21 cellular contexts compared by ENCODE assay signal in genomic region chr6:169386431-169387057, GRCh38.
A peak's percentile ranks its signal among the peaks of the same experiment; 100 is the strongest.
DNase-seq lines count a peak whose midpoint lies in the region; ATAC-seq, FAIRE-seq and TF ChIP-seq lines count a peak whose summit lies in the region.
"Had no signal": no experiment of that assay in that cellular context is flagged by ENCODE, and none has a peak within 500 bp of the region (broad histone marks: within the 10 kb centered on the region; RNA-seq: fewer than 3 reads in every experiment).

No MANE protein-coding gene starts in this region.

- intact Hi-C loops in HepG2 (cut with micrococcal nuclease; ENCODE audit: unreplicated experiment) = no loop called here
- intact Hi-C loops in right lobe of liver (cut with DNase I) = no loop called here

- peaks cover 24% of the 10 kb centered on the region for H3K9me3 Mint-ChIP-seq in mesothelial cell of epicardium

- H3K4me3 Mint-ChIP-seq in mesothelial cell of epicardium = no peak overlapping the region
- H3K4me3 Mint-ChIP-seq: activated T-cell treated with anti-CD3 and anti-CD28 coated beads, Interleukin-2, amount 50 U/mL, for 72 hours; IgD-negative memory B cell; immature natural killer cell had no signal

- no peaks in the 10 kb centered on the region for H3K36me3 ChIP-seq in HepG2 (replicated peaks in 1 of 2; ENCODE audit: control insufficient read depth in 1 of 2, insufficient read depth in 2 of 2, low read length in 2 of 2)
- H3K36me3 ChIP-seq in right lobe of liver = no peaks in the 10 kb centered on the region
- H3K36me3 ChIP-seq: gastrocnemius medialis, tibial nerve had no signal

- DNase-seq in HepG2 (ENCODE audit: low spot score) (no peak), right lobe of liver (no peak), coronary artery (ENCODE audit: low spot score) (no peak), mesothelial cell of epicardium (ENCODE audit: low spot score in 2 of 2, unreplicated experiment in 2 of 2) (no peak)
- DNase-seq: activated CD4-positive, alpha-beta T cell treated with anti-CD3 and anti-CD28 coated beads, Interleukin-2, amount 50 U/mL, for 1 hour; activated T-cell treated with anti-CD3 and anti-CD28 coated beads, Interleukin-2, amount 50 U/mL, for 72 hours; amygdala; COR-L47; dermis blood vessel endothelial cell; gastrocnemius medialis; immature natural killer cell; mucosa of descending colon; psoas muscle; Right ventricle myocardium superior; T-helper 9 cell had no signal

- H3K79me2 ChIP-seq in HepG2 (ENCODE audit: insufficient read depth, low read length) = no peaks in the 10 kb centered on the region

- peaks cover 10% of the 10 kb centered on the region for H3K4me1 Mint-ChIP-seq in mesothelial cell of epicardium
- H3K4me1 Mint-ChIP-seq: IgD-negative memory B cell, immature natural killer cell had no signal

- H3K4me1 ChIP-seq in HepG2 (ENCODE audit: insufficient read depth, low read length) (no peaks in the 10 kb centered on the region), right lobe of liver (no peaks in the 10 kb centered on the region)
- H3K4me1 ChIP-seq: gastrocnemius medialis, psoas muscle had no signal

- H3K4me2 ChIP-seq in HepG2 (ENCODE audit: low read depth, low read length) = no peak overlapping the region

- peak; percentile 49 for ATAC-seq in HepG2
- no peak for ATAC-seq in right lobe of liver
- no peak for ATAC-seq in GM18873 (IDR thresholded peaks at IDR 0.05; ENCODE audit: low FRiP score, unreplicated experiment)
- no peak for ATAC-seq in GM21717 (IDR thresholded peaks at IDR 0.05; ENCODE audit: unreplicated experiment)
- no peak for ATAC-seq in HG03045 (IDR thresholded peaks at IDR 0.05; ENCODE audit: unreplicated experiment)
- no peak for ATAC-seq in GM19463 (IDR thresholded peaks at IDR 0.05; ENCODE audit: unreplicated experiment)
- ATAC-seq: activated T-cell treated with anti-CD3 and anti-CD28 coated beads, Interleukin-2, amount 50 U/mL, for 72 hours; gastrocnemius medialis; mucosa of descending colon; psoas muscle had no signal

- FAIRE-seq in HepG2 (lab: Jason Lieb, UNC) = no peak

- no TSS peak for BruUV-seq in HepG2 (replicated peaks; lab: Mats Ljungman, UMichigan)

- peak overlapping the region; percentile 35 for H3K27ac Mint-ChIP-seq in mesothelial cell of epicardium
- H3K27ac Mint-ChIP-seq: activated T-cell treated with anti-CD3 and anti-CD28 coated beads, Interleukin-2, amount 50 U/mL, for 72 hours; immature natural killer cell had no signal

- in situ Hi-C loops in HepG2 (cut with HindIII; ENCODE audit: extremely low pct_ligation_motif_present, low pct_unique_long_range_greater_than_20kb) = no loop called here

- TF ChIP-seq CTCF in HepG2 (CRISPR knock-in tag; IDR thresholded peaks at IDR 0.05) (no peak), right lobe of liver (IDR thresholded peaks at IDR 0.05) (no peak), coronary artery (IDR thresholded peaks at IDR 0.05) (no peak), mesothelial cell of epicardium (IDR thresholded peaks at IDR 0.05; ENCODE audit: unreplicated experiment) (no peak)

- H3K27me3 ChIP-seq in HepG2 (ENCODE audit: control insufficient read depth in 1 of 2, insufficient read depth in 2 of 2, low read length in 2 of 2) = peaks cover 2 to 35% of the 10 kb centered on the region in 2 experiments
- H3K27me3 ChIP-seq in right lobe of liver = no peaks in the 10 kb centered on the region
- H3K27me3 ChIP-seq: gastrocnemius medialis, tibial nerve had no signal

- no peaks in the 10 kb centered on the region for H4K20me1 ChIP-seq in HepG2 (ENCODE audit: insufficient read depth, low read length)

- H3K9me3 ChIP-seq in HepG2 (ENCODE audit: low read length) (no peaks in the 10 kb centered on the region), right lobe of liver (no peaks in the 10 kb centered on the region)
- H3K9me3 ChIP-seq: gastrocnemius medialis, mucosa of descending colon had no signal

- H3K27me3 Mint-ChIP-seq in mesothelial cell of epicardium (ENCODE audit: low read depth) = no peaks in the 10 kb centered on the region

- TF ChIP-seq RAD21 in HepG2 (CRISPR knock-in tag; IDR thresholded peaks at IDR 0.05) = no peak

- H3K27ac ChIP-seq in HepG2 (ENCODE audit: extremely low read length, insufficient read depth, low read length) = no peak overlapping the region
- H3K27ac ChIP-seq in right lobe of liver = no peak overlapping the region
- peak overlapping the region in 1 of 2 donors; percentile 57 for H3K27ac ChIP-seq in coronary artery
- H3K27ac ChIP-seq: gastrocnemius medialis, psoas muscle had no signal

- H3K4me3 ChIP-seq in HepG2 (replicated peaks in 1 of 3; ENCODE audit: insufficient read depth in 1 of 3, low read depth in 2 of 3, low read length in 3 of 3) (no peak overlapping the region), right lobe of liver (no peak overlapping the region), coronary artery (peak overlapping the region; percentile 50)
- H3K4me3 ChIP-seq: gastrocnemius medialis, mucosa of descending colon, psoas muscle, tibial nerve had no signal

- POLR2A ChIA-PET in HepG2 (lab: Yijun Ruan, JAX) = no interaction called here

- CTCF ChIA-PET in HepG2 (lab: Yijun Ruan, JAX; ENCODE audit: low intra/inter-chr PET ratio, low total read pairs) = no interaction called here

- H3K9ac ChIP-seq in HepG2 (ENCODE audit: insufficient read depth, low read depth, low read length) = no peak overlapping the region

- 21% methylated on average over 17 of the region's 20 CpGs for WGBS in HepG2 (ENCODE audit: low lambda C conversion rate)
- WGBS in right lobe of liver (ENCODE audit: insufficient coverage, low coverage, low lambda C conversion rate, missing lambda C conversion rate) = 48% methylated on average over 7 of the region's 20 CpGs

- TF ChIP-seq POLR2A in HepG2 (IDR thresholded peaks at IDR 0.05; ENCODE audit: insufficient read depth in 1 of 2, low read depth in 2 of 2, low read length in 2 of 2) (no peak), right lobe of liver (IDR thresholded peaks at IDR 0.05) (no peak)

- no peak overlapping the region for H2AFZ ChIP-seq in HepG2 (ENCODE audit: low read length)

- TF ChIP-seq EP300 in HepG2 (IDR thresholded peaks at IDR 0.05; ENCODE audit: low read depth in 2 of 2, low read length in 2 of 2) (no peak), HepG2 (CRISPR knock-in tag; IDR thresholded peaks at IDR 0.05; ENCODE audit: borderline replicate concordance) (no peak)

- no peaks in the 10 kb centered on the region for H3K36me3 Mint-ChIP-seq in mesothelial cell of epicardium
- H3K36me3 Mint-ChIP-seq: IgD-negative memory B cell, immature natural killer cell had no signal

TF ChIP-seq in HepG2, 621 proteins besides CTCF, POLR2A, EP300 and RAD21:
- no peak for TF ChIP-seq SMYD3 (CRISPR knock-in tag; IDR thresholded peaks at IDR 0.05)
- TF ChIP-seq, protein P1, sequence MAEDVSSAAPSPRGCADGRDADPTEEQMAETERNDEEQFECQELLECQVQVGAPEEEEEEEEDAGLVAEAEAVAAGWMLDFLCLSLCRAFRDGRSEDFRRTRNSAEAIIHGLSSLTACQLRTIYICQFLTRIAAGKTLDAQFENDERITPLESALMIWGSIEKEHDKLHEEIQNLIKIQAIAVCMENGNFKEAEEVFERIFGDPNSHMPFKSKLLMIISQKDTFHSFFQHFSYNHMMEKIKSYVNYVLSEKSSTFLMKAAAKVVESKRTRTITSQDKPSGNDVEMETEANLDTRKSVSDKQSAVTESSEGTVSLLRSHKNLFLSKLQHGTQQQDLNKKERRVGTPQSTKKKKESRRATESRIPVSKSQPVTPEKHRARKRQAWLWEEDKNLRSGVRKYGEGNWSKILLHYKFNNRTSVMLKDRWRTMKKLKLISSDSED (CRISPR knock-in tag; IDR thresholded peaks at IDR 0.05) = no peak
- no peak for TF ChIP-seq BRF2 (CRISPR knock-in tag; IDR thresholded peaks at IDR 0.05)
- TF ChIP-seq ZNF570 (CRISPR knock-in tag; IDR thresholded peaks at IDR 0.05; ENCODE audit: borderline replicate concordance) = no peak
- no peak for TF ChIP-seq ZNF484 (CRISPR knock-in tag; IDR thresholded peaks at IDR 0.05; ENCODE audit: borderline replicate concordance, low read depth)
- no peak for TF ChIP-seq AGO2 (optimal IDR thresholded peaks at IDR 0.05; ENCODE audit: low read depth, low read length)
- TF ChIP-seq, protein P2, sequence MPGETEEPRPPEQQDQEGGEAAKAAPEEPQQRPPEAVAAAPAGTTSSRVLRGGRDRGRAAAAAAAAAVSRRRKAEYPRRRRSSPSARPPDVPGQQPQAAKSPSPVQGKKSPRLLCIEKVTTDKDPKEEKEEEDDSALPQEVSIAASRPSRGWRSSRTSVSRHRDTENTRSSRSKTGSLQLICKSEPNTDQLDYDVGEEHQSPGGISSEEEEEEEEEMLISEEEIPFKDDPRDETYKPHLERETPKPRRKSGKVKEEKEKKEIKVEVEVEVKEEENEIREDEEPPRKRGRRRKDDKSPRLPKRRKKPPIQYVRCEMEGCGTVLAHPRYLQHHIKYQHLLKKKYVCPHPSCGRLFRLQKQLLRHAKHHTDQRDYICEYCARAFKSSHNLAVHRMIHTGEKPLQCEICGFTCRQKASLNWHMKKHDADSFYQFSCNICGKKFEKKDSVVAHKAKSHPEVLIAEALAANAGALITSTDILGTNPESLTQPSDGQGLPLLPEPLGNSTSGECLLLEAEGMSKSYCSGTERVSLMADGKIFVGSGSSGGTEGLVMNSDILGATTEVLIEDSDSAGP (CRISPR knock-in tag; IDR thresholded peaks at IDR 0.05; ENCODE audit: borderline replicate concordance) = no peak
- TF ChIP-seq CREB3 (CRISPR knock-in tag; IDR thresholded peaks at IDR 0.05) = no peak
- TF ChIP-seq FOXJ3 (CRISPR knock-in tag; IDR thresholded peaks at IDR 0.05; ENCODE audit: borderline replicate concordance) = no peak
- no peak for TF ChIP-seq SIN3A (IDR thresholded peaks at IDR 0.05; ENCODE audit: borderline replicate concordance, low read depth, low read length)
